16 cellular contexts compared by ENCODE assay signal in the genomic region with DNA sequence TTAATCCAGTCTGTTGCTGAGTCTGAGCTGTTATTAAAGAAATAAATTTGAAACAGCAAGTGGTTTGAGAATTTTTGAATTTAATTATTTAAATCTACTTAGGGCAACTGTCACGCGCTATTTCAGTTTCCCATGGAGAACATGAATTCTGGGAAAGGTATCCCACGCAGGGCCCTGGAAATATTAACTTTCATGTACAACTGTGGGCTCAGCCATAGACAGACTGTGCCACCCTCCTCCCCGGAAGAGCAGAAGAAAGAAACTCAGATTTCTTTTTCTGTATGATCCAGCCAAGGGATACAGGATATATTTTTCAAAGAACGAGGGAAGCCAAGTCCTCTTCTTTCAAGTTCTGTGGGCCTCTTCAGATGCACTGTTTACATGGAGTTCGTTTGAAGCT.
DNase-seq lines count a peak whose midpoint lies in the region; ATAC-seq and TF ChIP-seq lines count a peak whose summit lies in the region.
"Had no signal": no experiment of that assay in that cellular context is flagged by ENCODE, and none has a peak within 500 bp of the region (broad histone marks: within the 10 kb centered on the region; RNA-seq: fewer than 3 reads in every experiment).

No MANE protein-coding gene starts in this region.

- no peaks in the 10 kb centered on the region for H3K36me3 Mint-ChIP-seq in natural killer cell treated with Interleukin-12 subunit alpha and Interleukin-12 subunit beta and Interleukin-15 and Interleukin-18, amount 100 ng/mL, for 72 hours
- H3K36me3 Mint-ChIP-seq in natural killer cell: no peaks in the 10 kb centered on the region
- no peaks in the 10 kb centered on the region for H3K36me3 Mint-ChIP-seq in glutamatergic neuron (ENCODE audit: unreplicated experiment)
- no peaks in the 10 kb centered on the region for H3K36me3 Mint-ChIP-seq in neural crest cell (ENCODE audit: low read depth)
- H3K36me3 Mint-ChIP-seq in activated CD4-positive, alpha-beta T cell treated with anti-CD3 and anti-CD28 coated beads for 36 hours (ENCODE audit: low read depth): no peaks in the 10 kb centered on the region
- H3K36me3 Mint-ChIP-seq: CD4-positive, alpha-beta memory T cell had no signal

- no peak overlapping the region for H3K27ac Mint-ChIP-seq in natural killer cell treated with Interleukin-12 subunit alpha and Interleukin-12 subunit beta and Interleukin-15 and Interleukin-18, amount 100 ng/mL, for 72 hours
- H3K27ac Mint-ChIP-seq in natural killer cell (no peak overlapping the region), glutamatergic neuron (ENCODE audit: unreplicated experiment) (no peak overlapping the region), neural crest cell (ENCODE audit: unreplicated experiment) (peak overlapping the region; percentile 29)
- H3K27ac Mint-ChIP-seq in activated CD4-positive, alpha-beta T cell treated with anti-CD3 and anti-CD28 coated beads for 36 hours: no peak overlapping the region
- H3K27ac Mint-ChIP-seq: B cell; CD4-positive, alpha-beta memory T cell; GM23338; H9 had no signal

- CTCF ChIA-PET in activated CD4-positive, alpha-beta T cell treated with anti-CD3 and anti-CD28 coated beads for 36 hours (lab: Charles Lee): no interaction called here

- H3K4me3 Mint-ChIP-seq in natural killer cell treated with Interleukin-12 subunit alpha and Interleukin-12 subunit beta and Interleukin-15 and Interleukin-18, amount 100 ng/mL, for 72 hours: no peak overlapping the region
- H3K4me3 Mint-ChIP-seq in natural killer cell (no peak overlapping the region), glutamatergic neuron (ENCODE audit: unreplicated experiment) (peak overlapping the region; percentile 13), neural crest cell (no peak overlapping the region)
- no peak overlapping the region for H3K4me3 Mint-ChIP-seq in activated CD4-positive, alpha-beta T cell treated with anti-CD3 and anti-CD28 coated beads for 36 hours
- H3K4me3 Mint-ChIP-seq: B cell; CD4-positive, alpha-beta memory T cell; GM23338; H9 had no signal

- intact Hi-C loops in natural killer cell (cut with micrococcal nuclease): no loop called here
- intact Hi-C loops in activated CD4-positive, alpha-beta T cell treated with anti-CD3 and anti-CD28 coated beads for 36 hours (cut with DNase I, micrococcal nuclease): no loop called here

- H3K4me1 Mint-ChIP-seq in natural killer cell treated with Interleukin-12 subunit alpha and Interleukin-12 subunit beta and Interleukin-15 and Interleukin-18, amount 100 ng/mL, for 72 hours (ENCODE audit: low read depth in 2 of 2): peaks cover 10 to 12% of the 10 kb centered on the region in 2 donors
- H3K4me1 Mint-ChIP-seq in natural killer cell (peaks cover 11% of the 10 kb centered on the region in 2 donors), glutamatergic neuron (ENCODE audit: low read depth, unreplicated experiment) (peaks cover 27% of the 10 kb centered on the region), neural crest cell (peaks cover 51% of the 10 kb centered on the region)
- peaks cover 14% of the 10 kb centered on the region for H3K4me1 Mint-ChIP-seq in activated CD4-positive, alpha-beta T cell treated with anti-CD3 and anti-CD28 coated beads for 36 hours

- TF ChIP-seq CTCF in natural killer cell (IDR thresholded peaks at IDR 0.05) (no peak), glutamatergic neuron (IDR thresholded peaks at IDR 0.05; ENCODE audit: partially characterized antibody, unreplicated experiment) (no peak), neural crest cell (conservative IDR thresholded peaks at IDR 0.05) (no peak)

- H3K27me3 Mint-ChIP-seq in natural killer cell treated with Interleukin-12 subunit alpha and Interleukin-12 subunit beta and Interleukin-15 and Interleukin-18, amount 100 ng/mL, for 72 hours: peaks cover 10 to 21% of the 10 kb centered on the region in 2 donors
- H3K27me3 Mint-ChIP-seq in natural killer cell (ENCODE audit: low read depth in 2 of 2) (peaks cover 0 to 11% of the 10 kb centered on the region in 2 donors), glutamatergic neuron (ENCODE audit: unreplicated experiment) (no peaks in the 10 kb centered on the region), neural crest cell (ENCODE audit: low read depth) (no peaks in the 10 kb centered on the region)
- H3K27me3 Mint-ChIP-seq in activated CD4-positive, alpha-beta T cell treated with anti-CD3 and anti-CD28 coated beads for 36 hours: peaks cover 25% of the 10 kb centered on the region

- peak; percentile 5 for DNase-seq in natural killer cell treated with Interleukin-12 subunit alpha and Interleukin-12 subunit beta and Interleukin-15 and Interleukin-18, amount 100 ng/mL, for 72 hours (ENCODE audit: low spot score)
- no peak for DNase-seq in natural killer cell
- no peak for DNase-seq in glutamatergic neuron
- DNase-seq in neural crest cell (ENCODE audit: low read depth, low spot score): no peak
- DNase-seq in activated CD4-positive, alpha-beta T cell treated with anti-CD3 and anti-CD28 coated beads for 36 hours: no peak
- DNase-seq in activated CD4-positive, CD25-positive, alpha-beta regulatory T cell (lab: John Stamatoyannopoulos, UW): no peak
- DNase-seq in stimulated activated CD4-positive, alpha-beta T cell treated with anti-CD3 and anti-CD28 coated beads, Interleukin-4, amount 100 ng/mL, for 4 hours: no peak
- DNase-seq: Caco-2; CD4-positive, alpha-beta memory T cell; DMS153; DND-41; H9 had no signal

- POLR2A ChIA-PET in activated CD4-positive, alpha-beta T cell treated with anti-CD3 and anti-CD28 coated beads for 36 hours (lab: Charles Lee): no interaction called here

- ATAC-seq in natural killer cell treated with Interleukin-12 subunit alpha and Interleukin-12 subunit beta and Interleukin-15 and Interleukin-18, amount 100 ng/mL, for 72 hours: no peak
- no peak for ATAC-seq in natural killer cell
- no peak for ATAC-seq in GM19328 (IDR thresholded peaks at IDR 0.05; ENCODE audit: unreplicated experiment)
- ATAC-seq in activated CD4-positive, alpha-beta T cell treated with anti-CD3 and anti-CD28 coated beads for 36 hours: no peak
- ATAC-seq: GM23338, HCT116 had no signal

- H3K9me3 Mint-ChIP-seq in natural killer cell treated with Interleukin-12 subunit alpha and Interleukin-12 subunit beta and Interleukin-15 and Interleukin-18, amount 100 ng/mL, for 72 hours: no peaks in the 10 kb centered on the region
- no peaks in the 10 kb centered on the region for H3K9me3 Mint-ChIP-seq in natural killer cell
- peaks cover 1% of the 10 kb centered on the region for H3K9me3 Mint-ChIP-seq in glutamatergic neuron (ENCODE audit: unreplicated experiment)
- no peaks in the 10 kb centered on the region for H3K9me3 Mint-ChIP-seq in neural crest cell
- H3K9me3 Mint-ChIP-seq in activated CD4-positive, alpha-beta T cell treated with anti-CD3 and anti-CD28 coated beads for 36 hours (ENCODE audit: low read depth): no peaks in the 10 kb centered on the region
- H3K9me3 Mint-ChIP-seq: CD4-positive, alpha-beta memory T cell; GM23338; H9 had no signal
